In the genomic region with DNA sequence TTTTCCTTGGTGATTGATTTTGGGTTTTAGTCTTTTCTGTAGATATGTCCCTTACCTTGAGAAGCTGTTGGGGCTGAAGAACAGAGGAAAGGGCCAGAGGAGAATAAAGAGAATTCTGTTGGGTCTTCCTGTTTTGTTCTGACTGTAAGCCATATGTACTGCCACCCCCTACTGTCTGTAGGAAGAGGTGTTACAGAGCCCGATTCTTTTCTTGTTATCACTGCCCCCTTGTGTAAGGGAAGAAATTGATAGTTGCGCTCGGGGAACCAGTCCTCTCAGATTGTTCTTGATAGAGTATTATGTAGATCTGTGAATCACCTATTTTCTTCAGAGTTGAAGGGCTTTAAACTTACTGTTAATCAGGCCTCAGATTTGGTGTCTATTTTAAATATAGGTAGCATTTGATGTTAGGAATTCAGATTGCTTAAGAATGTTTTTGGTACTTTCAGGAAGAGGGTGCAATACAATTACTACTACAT, we compare ENCODE assay signal across 8 cellular contexts. TPM values are rescaled to one million over a fixed set of nuclear protein-coding genes. Genes with fewer than 3 reads are reported as not detected.
DNase-seq lines count a peak whose midpoint lies in the region; ATAC-seq, FAIRE-seq and TF ChIP-seq lines count a peak whose summit lies in the region.

No MANE protein-coding gene starts in this region.

- WGBS in liver = 2% methylated on average over 3 of the region's 3 CpGs

- CTCF ChIA-PET in AG04449 (lab: Yijun Ruan, JAX) = interaction anchor here (0.6 to 2.6 kb wide), 16 partner anchors 11 to 275 kb away, joined by 3 to 19 read pairs (median 4); no protein-coding TSS in a partner anchor

- TF ChIP-seq CTCF in AG04449 (IDR thresholded peaks at IDR 0.05; ENCODE audit: insufficient read depth, low read length, missing control alignments) (peak; percentile 86), choroid plexus epithelial cell (conservative IDR thresholded peaks at IDR 0.05; ENCODE audit: low read depth, low read length) (peak; percentile 91), liver (IDR thresholded peaks at IDR 0.05; ENCODE audit: low read depth, low read length, missing input control) (peak; percentile 79)

- FAIRE-seq in TTC549 (lab: Jason Lieb, UNC) = peak; percentile 91

- POLR2A ChIA-PET in AG04449 (lab: Yijun Ruan, JAX) = interaction anchor here (0.6 kb wide), 1 partner anchor 263 kb away, joined by 4 read pairs; no protein-coding TSS in a partner anchor

- H3K27ac ChIP-seq in liver (ENCODE audit: low read depth in 1 of 2, low read length in 2 of 2) = no peak overlapping the region

- H3K4me3 ChIP-seq in AG04449 (ENCODE audit: low read depth, low read length) = peak overlapping the region; percentile 83
- H3K4me3 ChIP-seq in choroid plexus epithelial cell (ENCODE audit: low read depth, low read length) = peak overlapping the region; percentile 87
- H3K4me3 ChIP-seq in liver (ENCODE audit: low read depth in 1 of 3, low read length in 3 of 3) = no peak overlapping the region

- DNase-seq in AG04449 (ENCODE audit: low read depth, low spot score) (peak; percentile 71), NCI-H2107 treated with DMSO at 0.1 percent for 48 hours (lab: John Stamatoyannopoulos, UW; ENCODE audit: unreplicated experiment) (peak; percentile 96), choroid plexus epithelial cell (ENCODE audit: low read depth) (peak; percentile 96)
- DNase-seq in stimulated activated CD8-positive, alpha-beta memory T cell treated with anti-CD3 and anti-CD28 coated beads, Interleukin-2, amount 100 ng/mL, for 1 hour (ENCODE audit: low read depth in 2 of 2) = peak; percentile 7 to 13

- H3K27me3 ChIP-seq in liver (ENCODE audit: control insufficient read depth in 4 of 4, insufficient read depth in 4 of 4, low read length in 3 of 4) = no peaks in the 10 kb centered on the region

- peaks cover 0 to 19% (median 13%) of the 10 kb centered on the region in 4 donors for H3K4me1 ChIP-seq in liver (ENCODE audit: control insufficient read depth in 4 of 4, insufficient read depth in 4 of 4, low read length in 3 of 4)

- H3K36me3 ChIP-seq in liver (ENCODE audit: control insufficient read depth in 4 of 4, insufficient read depth in 3 of 4, low read depth in 1 of 4, low read length in 3 of 4) = no peaks in the 10 kb centered on the region

- TF ChIP-seq RAD21 in liver (IDR thresholded peaks at IDR 0.05) = peak; percentile 86 to 92

- no peaks in the 10 kb centered on the region for H3K9me3 ChIP-seq in liver (ENCODE audit: control insufficient read depth in 4 of 4, low read length in 3 of 4)

- H3K9ac ChIP-seq in liver (ENCODE audit: low read depth in 1 of 2, low read length in 2 of 2) = no peak overlapping the region

- ATAC-seq in GM18502 (IDR thresholded peaks at IDR 0.05; ENCODE audit: poor library complexity, unreplicated experiment) (peak; percentile 76), HG03064 (IDR thresholded peaks at IDR 0.05; ENCODE audit: low read depth, unreplicated experiment) (peak; percentile 74)

TF ChIP-seq in liver, 16 proteins besides CTCF, POLR2A, EP300 and RAD21:
- TF ChIP-seq NR2F2 (IDR thresholded peaks at IDR 0.05) = peak; percentile 23
- TF ChIP-seq GABPA (IDR thresholded peaks at IDR 0.05 in 1 of 2, conservative IDR thresholded peaks at IDR 0.05 in 1 of 2) = peak in 1 of 2 donors; percentile 13
- no peak for TF ChIP-seq JUND (IDR thresholded peaks at IDR 0.05)

RNA-seq across cellular contexts. Expression of a gene that starts 2.4 kb away (rescaled TPM):
- total RNA-seq in liver = 1 to 10 TPM; 6.9 to 7.7 TPM
- 1 to 10 TPM; 1.2 TPM for polyA plus RNA-seq in liver

Comparison
In these comparisons a context has a peak if more than half of its experiments do, and no peak if none do; other contexts are left out.
1. DNase-seq: peak in every context shown above with its lines; median percentile 96 in NCI-H2107 treated with DMSO at 0.1 percent for 48 hours; 96 in choroid plexus epithelial cell; 71 in AG04449; 10 in stimulated activated CD8-positive, alpha-beta memory T cell treated with anti-CD3 and anti-CD28 coated beads, Interleukin-2, amount 100 ng/mL, for 1 hour.
2. H3K4me3 ChIP-seq: peak in AG04449 (single experiment) and choroid plexus epithelial cell (single experiment); none in liver (0 of 3).
3. Peak in every context shown above with its lines, with median percentiles within 50 percentile points of each other: CTCF ChIP-seq.